ENCODE assay signal across 20 cellular contexts in the genomic region with DNA sequence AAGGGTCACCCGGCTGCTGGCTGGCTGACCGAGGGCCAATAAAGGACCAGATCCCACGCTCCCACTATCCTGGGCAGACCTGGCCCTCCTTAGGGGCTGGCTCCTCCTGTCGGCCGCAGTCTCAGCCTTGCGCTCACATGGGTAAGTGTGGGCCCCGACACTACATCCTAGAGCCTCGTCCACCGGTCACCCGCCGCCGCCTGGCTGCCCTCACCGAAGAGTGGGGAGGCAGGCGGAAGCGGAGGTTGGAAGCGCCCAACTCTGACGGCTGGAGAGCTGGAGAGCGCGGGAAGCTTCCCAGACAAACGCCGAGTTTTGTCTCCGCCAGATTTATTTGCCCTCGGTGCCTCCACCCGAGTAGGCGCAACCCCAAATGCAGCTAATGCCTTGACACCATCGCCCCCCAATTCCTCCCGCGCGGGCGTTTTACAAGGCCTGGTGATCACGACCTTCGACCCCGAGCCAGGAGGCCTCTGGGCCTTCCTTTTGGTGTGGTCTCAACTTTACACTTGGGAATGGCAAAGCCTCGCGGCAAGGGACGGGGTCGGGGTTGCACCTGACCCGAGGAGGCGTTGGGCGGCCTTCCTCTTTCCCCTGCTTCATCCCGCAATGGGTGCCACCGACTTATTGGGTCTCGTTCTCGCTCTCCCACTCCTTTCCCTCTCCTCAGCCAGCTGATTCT.
DNase-seq lines count a peak whose midpoint lies in the region; TF ChIP-seq lines count a peak whose summit lies in the region.
"Had no signal": no experiment of that assay in that cellular context is flagged by ENCODE, and none has a peak within 500 bp of the region (broad histone marks: within the 10 kb centered on the region; RNA-seq: fewer than 3 reads in every experiment).

No MANE protein-coding gene starts in this region.

- H3K9me3 Mint-ChIP-seq in neural progenitor cell, result peaks cover 3% of the 10 kb centered on the region
- H3K9me3 Mint-ChIP-seq: activated naive CD8-positive, alpha-beta T cell treated with anti-CD3 and anti-CD28 coated beads, Interleukin-2, amount 10 ng/mL, durations not matched to agents 7 days and 5 days; naive B cell had no signal

- in situ Hi-C loops in transverse colon (cut with MboI; ENCODE audit: low pct_ligation_motif_present in 1 of 4, low pct_unique_long_range_greater_than_20kb in 1 of 4, low sequenced_read_pairs in 3 of 4), result no loop called here

- H3K27ac Mint-ChIP-seq in neural progenitor cell, result no peak overlapping the region
- H3K27ac Mint-ChIP-seq: activated naive CD8-positive, alpha-beta T cell treated with anti-CD3 and anti-CD28 coated beads, Interleukin-2, amount 10 ng/mL, durations not matched to agents 7 days and 5 days; naive B cell had no signal

- WGBS in transverse colon (ENCODE audit: low coverage in 1 of 2), 2 donors, result 61% methylated on average over 44 of the region's 44 CpGs; no CpG with 5 or more reads in 1 of the 2 donors

- H3K4me1 Mint-ChIP-seq in neural progenitor cell, result peaks cover 16% of the 10 kb centered on the region

- H3K36me3 Mint-ChIP-seq in neural progenitor cell, result no peaks in the 10 kb centered on the region
- H3K36me3 Mint-ChIP-seq: activated naive CD8-positive, alpha-beta T cell treated with anti-CD3 and anti-CD28 coated beads, Interleukin-2, amount 10 ng/mL, durations not matched to agents 7 days and 5 days; naive B cell had no signal

- H3K27me3 Mint-ChIP-seq in neural progenitor cell (ENCODE audit: insufficient read depth, low read depth), result peaks cover 39% of the 10 kb centered on the region

- H3K4me3 Mint-ChIP-seq in neural progenitor cell, result peak overlapping the region; percentile 80
- H3K4me3 Mint-ChIP-seq: activated naive CD8-positive, alpha-beta T cell treated with anti-CD3 and anti-CD28 coated beads, Interleukin-2, amount 10 ng/mL, durations not matched to agents 7 days and 5 days had no signal

- no peak overlapping the region for H3K4me2 ChIP-seq in neural progenitor cell
- H3K4me2 ChIP-seq: BLaER1 had no signal

- H3K9me3 ChIP-seq in ES-I3 (ENCODE audit: control insufficient read depth, insufficient read depth, low read length), result no peaks in the 10 kb centered on the region
- no peaks in the 10 kb centered on the region for H3K9me3 ChIP-seq in adipocyte (ENCODE audit: control insufficient read depth, low read length)
- no peaks in the 10 kb centered on the region for H3K9me3 ChIP-seq in neural progenitor cell (ENCODE audit: low read depth)
- no peaks in the 10 kb centered on the region for H3K9me3 ChIP-seq in transverse colon
- H3K9me3 ChIP-seq: A549, gastrocnemius medialis, vagina had no signal

- H3F3A ChIP-seq in neural progenitor cell (ENCODE audit: low read depth), result no peaks in the 10 kb centered on the region

- intact Hi-C loops in transverse colon (cut with DNase I; ENCODE audit: low total_unique reads), result no loop called here

- no peak overlapping the region for H3K27ac ChIP-seq in neural progenitor cell
- H3K27ac ChIP-seq in transverse colon, result no peak overlapping the region
- H3K27ac ChIP-seq: BLaER1, gastrocnemius medialis, HL-60, vagina had no signal

- POLR2A ChIA-PET in GM10248 (lab: Yijun Ruan, JAX), result no interaction called here

- TF ChIP-seq EP300 in transverse colon (IDR thresholded peaks at IDR 0.05; ENCODE audit: low read depth), result no peak

- H3K27me3 ChIP-seq in adipocyte (replicated peaks; ENCODE audit: control insufficient read depth, insufficient read depth, low read length) (no peaks in the 10 kb centered on the region), neural progenitor cell (peaks cover 62% of the 10 kb centered on the region), transverse colon (peaks cover 59% of the 10 kb centered on the region)
- H3K27me3 ChIP-seq: BLaER1, vagina had no signal

- H4K20me1 ChIP-seq in neural progenitor cell (ENCODE audit: low read depth), result no peaks in the 10 kb centered on the region
- H4K20me1 ChIP-seq: BLaER1 had no signal

- H3K79me2 ChIP-seq in neural progenitor cell (ENCODE audit: low read depth), result no peaks in the 10 kb centered on the region

- TF ChIP-seq CTCF in neural progenitor cell (IDR thresholded peaks at IDR 0.05) (no peak), transverse colon (IDR thresholded peaks at IDR 0.05) (no peak), GM10248 (IDR thresholded peaks at IDR 0.05; ENCODE audit: control extremely low read depth, extremely low read depth, low read depth, missing control alignments) (no peak)

- H3K4me3 ChIP-seq in adipocyte (ENCODE audit: low read length) (peak overlapping the region; percentile 77), neural progenitor cell (no peak overlapping the region), transverse colon (no peak overlapping the region)
- H3K4me3 ChIP-seq: BLaER1 had no signal

- no peak for TF ChIP-seq POLR2A in transverse colon (IDR thresholded peaks at IDR 0.05)

- H3K9ac ChIP-seq in ES-I3 (ENCODE audit: low read depth, low read length) (peak overlapping the region; percentile 71; the same call in 1 of the 2 replicates), adipocyte (ENCODE audit: low read length) (no peak overlapping the region), neural progenitor cell (no peak overlapping the region)
- H3K9ac ChIP-seq: BLaER1 had no signal

- peaks cover 8% of the 10 kb centered on the region; the same call in 1 of the 2 replicates for H3K4me1 ChIP-seq in ES-I3 (ENCODE audit: insufficient read depth, low read length)
- H3K4me1 ChIP-seq in adipocyte (ENCODE audit: control insufficient read depth, insufficient read depth, low read length), result peaks cover 3% of the 10 kb centered on the region
- no peaks in the 10 kb centered on the region for H3K4me1 ChIP-seq in neural progenitor cell
- peaks cover 0 to 9% (median 8%) of the 10 kb centered on the region in 4 donors for H3K4me1 ChIP-seq in transverse colon
- H3K4me1 ChIP-seq: A549, BLaER1, gastrocnemius medialis, vagina had no signal

- CTCF ChIA-PET in GM10248 (lab: Yijun Ruan, JAX), result interaction anchor here (1.3 kb wide), 1 partner anchor 16 kb away, joined by 3 read pairs; no protein-coding TSS in a partner anchor

- H3K36me3 ChIP-seq in ES-I3 (ENCODE audit: insufficient read depth, low read length), result no peaks in the 10 kb centered on the region
- no peaks in the 10 kb centered on the region for H3K36me3 ChIP-seq in adipocyte (ENCODE audit: control insufficient read depth, insufficient read depth, low read length, severe bottlenecking)
- H3K36me3 ChIP-seq in neural progenitor cell, result no peaks in the 10 kb centered on the region
- no peaks in the 10 kb centered on the region for H3K36me3 ChIP-seq in transverse colon
- H3K36me3 ChIP-seq: BLaER1, gastrocnemius medialis, vagina had no signal

- no peak overlapping the region for H2AFZ ChIP-seq in neural progenitor cell (replicated peaks)

- no peak for DNase-seq in adipocyte (ENCODE audit: low read depth)
- peak; percentile 31 for DNase-seq in iPS-NIHi11 (ENCODE audit: low spot score)
- DNase-seq in neural progenitor cell (ENCODE audit: low spot score), result peak; percentile 23
- DNase-seq in transverse colon, result no peak
- DNase-seq in effector CD8-positive, alpha-beta T cell (lab: John Stamatoyannopoulos, UW), result no peak
- DNase-seq in CD1c-positive myeloid dendritic cell (ENCODE audit: extremely low spot score), result no peak
- no peak for DNase-seq in GM10248 (ENCODE audit: extremely low spot score)
- DNase-seq: activated CD4-positive, alpha-beta T cell treated with anti-CD3 and anti-CD28 coated beads for 1 hour; activated naive CD8-positive, alpha-beta T cell treated with anti-CD3 and anti-CD28 coated beads, Interleukin-2, amount 10 ng/mL, durations not matched to agents 7 days and 5 days; gastrocnemius medialis; KBM-7; naive B cell; NCI-H187 treated with DMSO at 0.1 percent for 48 hours; NCI-H226; stimulated activated CD4-positive, alpha-beta T cell treated with anti-CD3 and anti-CD28 coated beads, Interleukin-2, amount 100 ng/mL, for 48 hours had no signal

Comparison
In these comparisons a context has a peak if more than half of its experiments do, and no peak if none do; other contexts are left out.
1. DNase-seq: peak in iPS-NIHi11 (single experiment) and neural progenitor cell (single experiment); none in adipocyte (single experiment), transverse colon (single experiment), effector CD8-positive, alpha-beta T cell (single experiment), CD1c-positive myeloid dendritic cell (single experiment) and GM10248 (single experiment).